In genomic region chr20:19911810-19912382, GRCh38 we compare ENCODE assay signal across 19 cellular contexts.
DNase-seq lines count a peak whose midpoint lies in the region; ATAC-seq, FAIRE-seq and TF ChIP-seq lines count a peak whose summit lies in the region.
"Had no signal": no experiment of that assay in that cellular context is flagged by ENCODE, and none has a peak within 500 bp of the region (broad histone marks: within the 10 kb centered on the region; RNA-seq: fewer than 3 reads in every experiment).

No MANE protein-coding gene starts in this region.

- H3K4me1 ChIP-seq in upper lobe of right lung (peaks cover 35% of the 10 kb centered on the region), right cardiac atrium (ENCODE audit: control insufficient read depth, insufficient read depth, low read length) (peaks cover 16% of the 10 kb centered on the region)

- H3K27me3 ChIP-seq in upper lobe of right lung (no peaks in the 10 kb centered on the region), right cardiac atrium (ENCODE audit: control insufficient read depth, insufficient read depth) (no peaks in the 10 kb centered on the region)

- TF ChIP-seq CTCF in GM13977 (IDR thresholded peaks at IDR 0.05; ENCODE audit: extremely low read depth, insufficient read depth, missing control alignments) (no peak), upper lobe of right lung (IDR thresholded peaks at IDR 0.05) (no peak)

- FAIRE-seq in RCC 7860 (lab: Jason Lieb, UNC) (peak; percentile 58), frontal cortex (lab: Jason Lieb, UNC) (no peak)
- FAIRE-seq: H54 had no signal

- H3K36me3 ChIP-seq in upper lobe of right lung = no peaks in the 10 kb centered on the region

- in situ Hi-C loops in Caki2 (cut with HindIII; ENCODE audit: low pct_unique_long_range_greater_than_20kb, low sequenced_read_pairs) = no loop called here
- in situ Hi-C loops in GM13977 (cut with MboI; ENCODE audit: low pct_unique_long_range_greater_than_20kb, low sequenced_read_pairs, unreplicated experiment) = no loop called here

- H3K27ac ChIP-seq in upper lobe of right lung = no peak overlapping the region
- no peak overlapping the region for H3K27ac ChIP-seq in right cardiac atrium (ENCODE audit: low read length)
- H3K27ac ChIP-seq: PC-9, SK-N-MC had no signal

- intact Hi-C loops in upper lobe of right lung (cut with DNase I) (no loop called here), right cardiac atrium (cut with DNase I) (no loop called here)

- WGBS in right cardiac atrium = 78% methylated on average over 4 of the region's 4 CpGs

- H3K4me3 ChIP-seq in upper lobe of right lung = no peak overlapping the region
- H3K4me3 ChIP-seq in right cardiac atrium (ENCODE audit: low read length) = no peak overlapping the region
- H3K4me3 ChIP-seq: PC-9, SK-N-MC had no signal

- H3K9me3 ChIP-seq in upper lobe of right lung (no peaks in the 10 kb centered on the region), right cardiac atrium (ENCODE audit: control insufficient read depth, low read length) (no peaks in the 10 kb centered on the region)

- DNase-seq in Caki2 (ENCODE audit: low read depth) (peak; percentile 58), GM13977 (ENCODE audit: low spot score) (peak; percentile 42), RCC 7860 (ENCODE audit: low spot score) (peak; percentile 41), mesenteric fat pad (ENCODE audit: low spot score) (peak; percentile 20), upper lobe of right lung (no peak), right cardiac atrium (no peak), frontal cortex (ENCODE audit: low spot score in 2 of 2) (no peak)
- DNase-seq: ACHN; CD8-positive, alpha-beta memory T cell; EL; NCI-H146; NCI-H226; NCI-H526 treated with DMSO at 0.1 percent for 48 hours; PC-9; T-helper 1 cell had no signal

- ATAC-seq in upper lobe of right lung = no peak
- ATAC-seq in HG02759 (IDR thresholded peaks at IDR 0.05; ENCODE audit: unreplicated experiment) = no peak
- ATAC-seq in right cardiac atrium = no peak
- ATAC-seq: Right ventricle myocardium inferior had no signal

Comparison
In these comparisons a context has a peak if more than half of its experiments do, and no peak if none do; other contexts are left out.
1. DNase-seq: peak in Caki2 (single experiment), GM13977 (single experiment), RCC 7860 (single experiment) and mesenteric fat pad (single experiment); none in upper lobe of right lung (single experiment), right cardiac atrium (0 of 3) and frontal cortex (0 of 2).